15 cellular contexts compared by ENCODE assay signal in genomic region chr1:113898243-113898814, GRCh38. TPM values are rescaled to one million over a fixed set of nuclear protein-coding genes. Genes with fewer than 3 reads are reported as not detected.
DNase-seq lines count a peak whose midpoint lies in the region; ATAC-seq and TF ChIP-seq lines count a peak whose summit lies in the region.
"Had no signal": no experiment of that assay in that cellular context is flagged by ENCODE, and none has a peak within 500 bp of the region (broad histone marks: within the 10 kb centered on the region; RNA-seq: fewer than 3 reads in every experiment).

No MANE protein-coding gene starts in this region.

- no peaks in the 10 kb centered on the region for H3K9me3 Mint-ChIP-seq in activated CD4-positive, alpha-beta T cell treated with anti-CD3 and anti-CD28 coated beads, Interleukin-2, amount 10 ng/mL, durations not matched to agents 24 days and 14 days
- H3K9me3 Mint-ChIP-seq in CD8-positive, alpha-beta T cell, result no peaks in the 10 kb centered on the region
- H3K9me3 Mint-ChIP-seq in WTC11, result no peaks in the 10 kb centered on the region
- no peaks in the 10 kb centered on the region for H3K9me3 Mint-ChIP-seq in naive thymus-derived CD8-positive, alpha-beta T cell
- H3K9me3 Mint-ChIP-seq: effector memory CD8-positive, alpha-beta T cell had no signal

- peak overlapping the region; percentile 52 for H3K27ac Mint-ChIP-seq in activated CD4-positive, alpha-beta T cell treated with anti-CD3 and anti-CD28 coated beads, Interleukin-2, amount 10 ng/mL, durations not matched to agents 24 days and 14 days
- peak overlapping the region; percentile 60 for H3K27ac Mint-ChIP-seq in CD8-positive, alpha-beta T cell
- H3K27ac Mint-ChIP-seq in WTC11, result 0 out of 2 replicates have a peak overlapping the region, but pooled peaks have one; percentile 24
- peak overlapping the region in 8 of 10 donors; percentile 1 to 80 (median 40) for H3K27ac Mint-ChIP-seq in naive thymus-derived CD8-positive, alpha-beta T cell

- H3K4me3 ChIP-seq in CD8-positive, alpha-beta T cell (ENCODE audit: low read depth, low read length), result no peak overlapping the region
- no peak overlapping the region for H3K4me3 ChIP-seq in aorta (ENCODE audit: low read length in 2 of 2)
- H3K4me3 ChIP-seq in foreskin fibroblast (ENCODE audit: low read depth in 1 of 2, low read length in 2 of 2), result no peak overlapping the region
- H3K4me3 ChIP-seq: prostate gland had no signal

- no peak for ATAC-seq in CD8-positive, alpha-beta T cell
- no peak for ATAC-seq in WTC11
- no peak for ATAC-seq in naive thymus-derived CD8-positive, alpha-beta T cell
- ATAC-seq in aorta (ENCODE audit: low FRiP score), result no peak
- ATAC-seq in GM18519 (IDR thresholded peaks at IDR 0.05; ENCODE audit: low FRiP score, unreplicated experiment), result no peak
- ATAC-seq: effector memory CD8-positive, alpha-beta T cell had no signal

- peaks cover 40% of the 10 kb centered on the region for H3K36me3 ChIP-seq in CD8-positive, alpha-beta T cell (ENCODE audit: insufficient read depth, low read length)
- no peaks in the 10 kb centered on the region for H3K36me3 ChIP-seq in aorta (ENCODE audit: control insufficient read depth in 1 of 2, insufficient read depth in 2 of 2, low read length in 1 of 2)
- H3K36me3 ChIP-seq: prostate gland had no signal

- no peak for DNase-seq in activated CD4-positive, alpha-beta T cell treated with anti-CD3 and anti-CD28 coated beads, Interleukin-2, amount 10 ng/mL, durations not matched to agents 24 days and 14 days
- DNase-seq in activated CD4-positive, alpha-beta T cell treated with anti-CD3 and anti-CD28 coated beads for 48 hours, result no peak
- no peak for DNase-seq in CD8-positive, alpha-beta T cell
- DNase-seq in WTC11 (ENCODE audit: low spot score), result no peak
- DNase-seq in naive thymus-derived CD8-positive, alpha-beta T cell, result no peak
- no peak for DNase-seq in aorta
- DNase-seq in foreskin fibroblast, result no peak
- DNase-seq: activated CD4-positive, alpha-beta T cell treated with anti-CD3 and anti-CD28 coated beads, Interleukin-2, amount 50 U/mL, for 1 hour; effector memory CD8-positive, alpha-beta T cell; H7; NCI-H748 treated with DMSO at 0.1 percent for 48 hours; stimulated activated CD4-positive, alpha-beta T cell treated with anti-CD3 and anti-CD28 coated beads, Interleukin-2, amount 100 ng/mL, for 24 hours had no signal

- no peak overlapping the region for H3K27ac ChIP-seq in CD8-positive, alpha-beta T cell (ENCODE audit: low read depth, low read length)
- peak overlapping the region in 1 of 2 donors; percentile 58 for H3K27ac ChIP-seq in aorta (ENCODE audit: low read depth in 1 of 2, low read length in 2 of 2)
- H3K27ac ChIP-seq: C4-2B, prostate gland had no signal

- CTCF ChIA-PET in CD8-positive, alpha-beta T cell (lab: Charles Lee), result interaction anchor here (0.8 kb wide), 1 partner anchor 64 kb away, joined by 3 read pairs; no protein-coding TSS in a partner anchor
- CTCF ChIA-PET in WTC11 (lab: Charles Lee), result no interaction called here

- H3K27me3 ChIP-seq in CD8-positive, alpha-beta T cell (ENCODE audit: insufficient read depth, low read length), result no peaks in the 10 kb centered on the region
- H3K27me3 ChIP-seq in aorta (ENCODE audit: control insufficient read depth in 1 of 2, insufficient read depth in 2 of 2, low read length in 1 of 2), result no peaks in the 10 kb centered on the region

- peaks cover 76% of the 10 kb centered on the region for H3K36me3 Mint-ChIP-seq in activated CD4-positive, alpha-beta T cell treated with anti-CD3 and anti-CD28 coated beads, Interleukin-2, amount 10 ng/mL, durations not matched to agents 24 days and 14 days (ENCODE audit: low read depth)
- H3K36me3 Mint-ChIP-seq in CD8-positive, alpha-beta T cell, result peaks cover 94% of the 10 kb centered on the region
- H3K36me3 Mint-ChIP-seq in WTC11, result peaks cover 25% of the 10 kb centered on the region
- peaks cover 0 to 98% (median 20%) of the 10 kb centered on the region in 3 donors for H3K36me3 Mint-ChIP-seq in naive thymus-derived CD8-positive, alpha-beta T cell

- 97 to 100% methylated on average over 1 of the region's 1 CpG for WGBS in aorta, 2 donors

- H3K4me1 Mint-ChIP-seq in activated CD4-positive, alpha-beta T cell treated with anti-CD3 and anti-CD28 coated beads, Interleukin-2, amount 10 ng/mL, durations not matched to agents 24 days and 14 days, result peaks cover 41% of the 10 kb centered on the region
- peaks cover 60% of the 10 kb centered on the region for H3K4me1 Mint-ChIP-seq in CD8-positive, alpha-beta T cell (ENCODE audit: low read depth)
- H3K4me1 Mint-ChIP-seq in WTC11, result no peaks in the 10 kb centered on the region; the same call in 1 of the 2 replicates
- H3K4me1 Mint-ChIP-seq in naive thymus-derived CD8-positive, alpha-beta T cell, result peaks cover 26 to 56% (median 55%) of the 10 kb centered on the region in 4 donors

- H3K4me3 Mint-ChIP-seq in activated CD4-positive, alpha-beta T cell treated with anti-CD3 and anti-CD28 coated beads, Interleukin-2, amount 10 ng/mL, durations not matched to agents 24 days and 14 days, result no peak overlapping the region
- H3K4me3 Mint-ChIP-seq in CD8-positive, alpha-beta T cell, result no peak overlapping the region
- no peak overlapping the region for H3K4me3 Mint-ChIP-seq in WTC11
- no peak overlapping the region for H3K4me3 Mint-ChIP-seq in naive thymus-derived CD8-positive, alpha-beta T cell
- H3K4me3 Mint-ChIP-seq: effector memory CD8-positive, alpha-beta T cell had no signal

- no peaks in the 10 kb centered on the region for H3K9me3 ChIP-seq in CD8-positive, alpha-beta T cell (ENCODE audit: low read length)
- no peaks in the 10 kb centered on the region for H3K9me3 ChIP-seq in aorta (ENCODE audit: control insufficient read depth, low read length)
- H3K9me3 ChIP-seq: prostate gland had no signal

- TF ChIP-seq CTCF in CD8-positive, alpha-beta T cell (IDR thresholded peaks at IDR 0.05), result no peak
- TF ChIP-seq CTCF in WTC11 (IDR thresholded peaks at IDR 0.05) (no peak), foreskin fibroblast (IDR thresholded peaks at IDR 0.05; ENCODE audit: low read depth, low read length) (no peak)

- POLR2A ChIA-PET in CD8-positive, alpha-beta T cell (lab: Charles Lee), result interaction anchor here (0.7 kb wide), 1 partner anchor 29 kb away, joined by 3 read pairs; no protein-coding TSS in a partner anchor
- POLR2A ChIA-PET in WTC11 (lab: Charles Lee), result no interaction called here
- POLR2A ChIA-PET in naive thymus-derived CD8-positive, alpha-beta T cell (lab: Charles Lee), result no interaction called here

- intact Hi-C loops in activated CD4-positive, alpha-beta T cell treated with anti-CD3 and anti-CD28 coated beads, Interleukin-2, amount 10 ng/mL, durations not matched to agents 24 days and 14 days (cut with micrococcal nuclease), result no loop called here
- intact Hi-C loops in CD8-positive, alpha-beta T cell (cut with DNase I, micrococcal nuclease), result no loop called here
- intact Hi-C loops in aorta (cut with DNase I), result loop anchor here in 1 of 2 donors (5.0 kb wide), 1 partner anchor 61 kb away; no protein-coding TSS in a partner anchor

- peaks cover 17% of the 10 kb centered on the region for H3K4me1 ChIP-seq in CD8-positive, alpha-beta T cell (ENCODE audit: insufficient read depth, low read length)
- H3K4me1 ChIP-seq in aorta (ENCODE audit: control insufficient read depth in 1 of 2, insufficient read depth in 2 of 2, low read length in 2 of 2), result peaks cover 0 to under 1% of the 10 kb centered on the region in 2 donors
- H3K4me1 ChIP-seq: prostate gland had no signal

- no peaks in the 10 kb centered on the region for H3K27me3 Mint-ChIP-seq in activated CD4-positive, alpha-beta T cell treated with anti-CD3 and anti-CD28 coated beads, Interleukin-2, amount 10 ng/mL, durations not matched to agents 24 days and 14 days
- no peaks in the 10 kb centered on the region for H3K27me3 Mint-ChIP-seq in CD8-positive, alpha-beta T cell (ENCODE audit: low read depth)
- no peaks in the 10 kb centered on the region for H3K27me3 Mint-ChIP-seq in WTC11 (ENCODE audit: low read depth)
- no peaks in the 10 kb centered on the region for H3K27me3 Mint-ChIP-seq in naive thymus-derived CD8-positive, alpha-beta T cell
- H3K27me3 Mint-ChIP-seq: effector memory CD8-positive, alpha-beta T cell had no signal

RNA-seq across cellular contexts. Expression of gene AP4B1, which starts 6.3 kb away (rescaled TPM):
- 41.7 and 42.3 TPM in 2 replicates for total RNA-seq in activated CD4-positive, alpha-beta T cell treated with anti-CD3 and anti-CD28 coated beads, Interleukin-2, amount 10 ng/mL, durations not matched to agents 24 days and 14 days
- total RNA-seq in CD8-positive, alpha-beta T cell, result 10 to 100 TPM; 63.7 to 67.3 TPM
- total RNA-seq in WTC11 (2021) (10.6 to 14.2 TPM (median 13.6 TPM) in 3 replicates), aorta (10 to 100 TPM; 15.7 to 24.8 TPM)
- total RNA-seq in naive thymus-derived CD8-positive, alpha-beta T cell, result 10 to 100 TPM; 65.1 to 75.2 TPM
- polyA plus RNA-seq in naive thymus-derived CD8-positive, alpha-beta T cell, result 1 to 10 TPM; 7.9 to 9.6 (median 8.6) TPM
- 10 to 100 TPM in 1 of 2 donors, 1 to 10 TPM in 1; 8.5 to 35.4 TPM for polyA plus RNA-seq in aorta

RNA-seq across cellular contexts. Expression of gene DCLRE1B, which starts 6.8 kb away (rescaled TPM):
- 21.5 and 22.5 TPM in 2 replicates for total RNA-seq in activated CD4-positive, alpha-beta T cell treated with anti-CD3 and anti-CD28 coated beads, Interleukin-2, amount 10 ng/mL, durations not matched to agents 24 days and 14 days
- 1 to 10 TPM; 8.1 to 9.1 TPM for total RNA-seq in CD8-positive, alpha-beta T cell
- 9.4 to 11.1 TPM (median 9.5 TPM) in 3 replicates for total RNA-seq in WTC11 (2021)
- total RNA-seq in naive thymus-derived CD8-positive, alpha-beta T cell, result 1 to 10 TPM; 5.2 to 5.5 TPM
- polyA plus RNA-seq in naive thymus-derived CD8-positive, alpha-beta T cell, result 1 to 10 TPM; 3.7 to 5.2 (median 4.5) TPM
- total RNA-seq in aorta, result 1 to 10 TPM; 4.2 to 6.3 TPM
- 1 to 10 TPM; 1.9 to 2.6 TPM for polyA plus RNA-seq in aorta

RNA-seq across cellular contexts. Expression of gene BCL2L15, which starts 10.9 kb away (rescaled TPM):
- 0.40 and 1.0 TPM in 2 replicates for total RNA-seq in activated CD4-positive, alpha-beta T cell treated with anti-CD3 and anti-CD28 coated beads, Interleukin-2, amount 10 ng/mL, durations not matched to agents 24 days and 14 days
- 1 to 10 TPM in 1 of 2 experiments, under 1 TPM in 1; 0.89 to 2.0 TPM for total RNA-seq in CD8-positive, alpha-beta T cell
- total RNA-seq in WTC11 (2021) (0.17 to 0.30 TPM (median 0.18 TPM) in 3 replicates), aorta (1 to 10 TPM in 1 of 2 donors, under 1 TPM in 1; 0.36 to 2.2 TPM)
- 1 to 10 TPM; 1.3 to 3.3 TPM for total RNA-seq in naive thymus-derived CD8-positive, alpha-beta T cell
- polyA plus RNA-seq in naive thymus-derived CD8-positive, alpha-beta T cell, result under 1 TPM in 1 of 3 donors, not detected in 2; 0.03 TPM
- polyA plus RNA-seq in aorta, result 10 to 100 TPM in 1 of 2 donors, under 1 TPM in 1; 0.38 to 36.1 TPM
- total RNA-seq: H7 had no signal

RNA-seq across cellular contexts. Expression of gene PTPN22, which starts 26.8 kb away (rescaled TPM):
- 60.4 and 64.1 TPM in 2 replicates for total RNA-seq in activated CD4-positive, alpha-beta T cell treated with anti-CD3 and anti-CD28 coated beads, Interleukin-2, amount 10 ng/mL, durations not matched to agents 24 days and 14 days
- 10 to 100 TPM; 48.6 to 52.4 TPM for total RNA-seq in CD8-positive, alpha-beta T cell
- total RNA-seq in WTC11 (2021) (0.11 to 0.18 TPM in 2 of 3 replicates, not detected in the other), aorta (1 to 10 TPM; 4.7 to 6.7 TPM)
- 10 to 100 TPM; 26.6 to 27.3 TPM for total RNA-seq in naive thymus-derived CD8-positive, alpha-beta T cell
- polyA plus RNA-seq in naive thymus-derived CD8-positive, alpha-beta T cell, result 10 to 100 TPM; 32.0 to 59.6 (median 40.1) TPM
- under 1 TPM; 0.50 to 0.59 TPM for polyA plus RNA-seq in aorta
- total RNA-seq: H7 had no signal

RNA-seq across cellular contexts. Expression of gene HIPK1, which starts 30.8 kb away (rescaled TPM):
- total RNA-seq in activated CD4-positive, alpha-beta T cell treated with anti-CD3 and anti-CD28 coated beads, Interleukin-2, amount 10 ng/mL, durations not matched to agents 24 days and 14 days, result 81.3 and 85.9 TPM in 2 replicates
- total RNA-seq in CD8-positive, alpha-beta T cell, result 100 to 1,000 TPM; 301 to 312 TPM
- 52.2 to 56.9 TPM (median 53.9 TPM) in 3 replicates for total RNA-seq in WTC11 (2021)
- 100 to 1,000 TPM; 123 to 138 TPM for total RNA-seq in naive thymus-derived CD8-positive, alpha-beta T cell
- 10 to 100 TPM; 14.5 to 19.3 (median 17.5) TPM for polyA plus RNA-seq in naive thymus-derived CD8-positive, alpha-beta T cell
- 10 to 100 TPM; 71.1 to 75.3 TPM for total RNA-seq in aorta
- 10 to 100 TPM; 14.9 to 19.7 TPM for polyA plus RNA-seq in aorta
